In the genomic region with DNA sequence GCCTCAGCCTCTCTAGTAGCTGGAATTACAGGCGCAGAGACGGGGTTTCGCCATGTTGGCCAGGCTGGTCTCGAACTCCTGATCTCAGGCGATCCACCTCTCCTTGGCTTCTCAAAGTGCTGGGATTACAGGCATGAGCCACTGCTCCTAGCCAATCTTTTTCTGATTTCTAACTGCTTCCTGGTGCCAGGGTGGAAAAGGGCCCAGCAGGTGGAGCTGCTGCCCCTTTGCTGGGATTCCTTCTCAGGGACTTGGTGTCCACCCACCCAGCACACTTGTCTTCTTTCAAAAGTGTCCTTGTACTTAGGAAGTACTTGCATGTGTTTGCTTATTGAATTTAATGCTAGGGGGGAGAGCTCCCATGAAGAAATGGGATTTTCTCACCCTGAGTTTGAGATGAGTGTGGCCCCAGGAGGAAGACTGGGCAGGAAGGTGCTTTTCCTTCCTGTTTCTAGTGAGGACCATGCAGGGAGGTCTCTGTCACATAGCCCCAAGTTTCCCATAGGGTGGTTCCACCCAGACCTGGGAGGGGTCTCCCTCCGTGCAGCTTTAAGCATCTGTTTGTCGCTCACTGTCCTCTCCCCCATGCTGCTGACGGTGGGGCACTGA, we compare ENCODE assay signal across 9 cellular contexts. TPM values are rescaled to one million over a fixed set of nuclear protein-coding genes. Genes with fewer than 3 reads are reported as not detected.
DNase-seq lines count a peak whose midpoint lies in the region; ATAC-seq lines count a peak whose summit lies in the region.
"Had no signal": no experiment of that assay in that cellular context is flagged by ENCODE, and none has a peak within 500 bp of the region (broad histone marks: within the 10 kb centered on the region; RNA-seq: fewer than 3 reads in every experiment).

No MANE protein-coding gene starts in this region.

- H3K27me3 Mint-ChIP-seq in activated T-cell treated with anti-CD3 and anti-CD28 coated beads, Interleukin-2, amount 50 U/mL, for 4 hours (ENCODE audit: low read depth) = no peaks in the 10 kb centered on the region
- H3K27me3 Mint-ChIP-seq in activated T-cell treated with anti-CD3 and anti-CD28 coated beads, Interleukin-2, amount 50 U/mL, for 24 hours = no peaks in the 10 kb centered on the region
- H3K27me3 Mint-ChIP-seq: activated naive CD8-positive, alpha-beta T cell had no signal

- peaks cover 52% of the 10 kb centered on the region for H3K4me1 Mint-ChIP-seq in activated T-cell treated with anti-CD3 and anti-CD28 coated beads, Interleukin-2, amount 50 U/mL, for 4 hours (ENCODE audit: low read depth)
- peaks cover 56% of the 10 kb centered on the region for H3K4me1 Mint-ChIP-seq in activated T-cell treated with anti-CD3 and anti-CD28 coated beads, Interleukin-2, amount 50 U/mL, for 24 hours (ENCODE audit: low read depth)

- H3K4me3 Mint-ChIP-seq in activated T-cell treated with anti-CD3 and anti-CD28 coated beads, Interleukin-2, amount 50 U/mL, for 4 hours = no peak overlapping the region
- no peak overlapping the region for H3K4me3 Mint-ChIP-seq in activated T-cell treated with anti-CD3 and anti-CD28 coated beads, Interleukin-2, amount 50 U/mL, for 24 hours
- H3K4me3 Mint-ChIP-seq: activated naive CD8-positive, alpha-beta T cell had no signal

- DNase-seq in activated T-cell treated with anti-CD3 and anti-CD28 coated beads for 48 hours (ENCODE audit: low read depth) = peak; percentile 50
- DNase-seq in activated T-cell treated with anti-CD3 and anti-CD28 coated beads, Interleukin-2, amount 50 U/mL, for 4 hours = no peak
- DNase-seq in NCI-H1092 treated with DMSO at 0.1 percent for 48 hours (lab: John Stamatoyannopoulos, UW) = peak; percentile 30
- DNase-seq in activated T-cell treated with anti-CD3 and anti-CD28 coated beads, Interleukin-2, amount 50 U/mL, for 24 hours = peak; percentile 73
- peak; percentile 38 for DNase-seq in globus pallidus (ENCODE audit: low spot score)

- H3K36me3 Mint-ChIP-seq in activated T-cell treated with anti-CD3 and anti-CD28 coated beads, Interleukin-2, amount 50 U/mL, for 4 hours (ENCODE audit: insufficient read depth) = peaks cover 23% of the 10 kb centered on the region
- peaks cover 57% of the 10 kb centered on the region for H3K36me3 Mint-ChIP-seq in activated T-cell treated with anti-CD3 and anti-CD28 coated beads, Interleukin-2, amount 50 U/mL, for 24 hours (ENCODE audit: low read depth)

- no peak for ATAC-seq in activated T-cell treated with anti-CD3 and anti-CD28 coated beads, Interleukin-2, amount 50 U/mL, for 4 hours
- ATAC-seq in GM18867 (IDR thresholded peaks at IDR 0.05; ENCODE audit: unreplicated experiment) (no peak), HG03108 (IDR thresholded peaks at IDR 0.05; ENCODE audit: unreplicated experiment) (no peak)

- H3K27ac Mint-ChIP-seq in activated T-cell treated with anti-CD3 and anti-CD28 coated beads, Interleukin-2, amount 50 U/mL, for 24 hours = peak overlapping the region; percentile 62
- H3K27ac Mint-ChIP-seq: activated naive CD8-positive, alpha-beta T cell had no signal

- peak overlapping the region in 15 of 21 experiments; percentile 35 to 93 (median 65) for H3K27ac ChIP-seq in skin epidermis

- H3K4me3 ChIP-seq in skin epidermis = no peak overlapping the region

- no peaks in the 10 kb centered on the region for H3K9me3 Mint-ChIP-seq in activated T-cell treated with anti-CD3 and anti-CD28 coated beads, Interleukin-2, amount 50 U/mL, for 4 hours
- no peaks in the 10 kb centered on the region for H3K9me3 Mint-ChIP-seq in activated T-cell treated with anti-CD3 and anti-CD28 coated beads, Interleukin-2, amount 50 U/mL, for 24 hours

RNA-seq across cellular contexts. Expression of gene UTP11, which starts 14.2 kb away (rescaled TPM):
- 100 to 1,000 TPM; 103 to 105 (median 104) TPM for total RNA-seq in activated T-cell treated with anti-CD3 and anti-CD28 coated beads, Interleukin-2, amount 50 U/mL, for 4 hours

RNA-seq across cellular contexts. Expression of gene POU3F1, which starts 19.9 kb away (rescaled TPM):
- total RNA-seq in activated T-cell treated with anti-CD3 and anti-CD28 coated beads, Interleukin-2, amount 50 U/mL, for 4 hours = 1 to 10 TPM in 2 of 3 donors, under 1 TPM in 1; 0.91 to 1.3 (median 1.0) TPM

RNA-seq across cellular contexts. Expression of gene FHL3, which starts 21.4 kb away (rescaled TPM):
- 10 to 100 TPM; 15.9 to 33.8 (median 26.9) TPM for total RNA-seq in activated T-cell treated with anti-CD3 and anti-CD28 coated beads, Interleukin-2, amount 50 U/mL, for 4 hours

RNA-seq across cellular contexts. Expression of gene SF3A3, which starts 36.9 kb away (rescaled TPM):
- 100 to 1,000 TPM; 130 to 133 (median 130) TPM for total RNA-seq in activated T-cell treated with anti-CD3 and anti-CD28 coated beads, Interleukin-2, amount 50 U/mL, for 4 hours
